Comparison of ENCODE assay signal across 26 cellular contexts in the genomic region with DNA sequence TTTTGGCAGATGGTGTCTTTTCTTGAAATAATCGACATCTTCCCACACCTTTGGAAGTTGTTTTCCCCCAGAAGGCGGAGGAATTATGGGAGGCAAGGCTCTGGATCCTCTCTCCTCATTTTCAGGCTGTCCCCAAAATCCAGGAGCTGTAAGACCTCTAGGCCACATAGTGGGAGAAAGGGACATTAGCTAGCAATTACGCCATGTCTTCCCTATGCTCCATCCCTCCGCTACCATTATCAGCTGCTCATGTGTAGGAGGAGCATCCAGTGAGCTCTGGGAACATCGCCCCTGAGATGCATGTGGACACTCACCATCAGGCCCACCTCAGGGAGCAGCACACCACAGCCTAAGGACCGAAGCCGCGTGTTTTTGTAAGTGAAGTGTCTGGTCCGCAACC.
A peak's percentile ranks its signal among the peaks of the same experiment; 100 is the strongest.
DNase-seq lines count a peak whose midpoint lies in the region; ATAC-seq, FAIRE-seq and TF ChIP-seq lines count a peak whose summit lies in the region.
"Had no signal": no experiment of that assay in that cellular context is flagged by ENCODE, and none has a peak within 500 bp of the region (broad histone marks: within the 10 kb centered on the region; RNA-seq: fewer than 3 reads in every experiment).

No MANE protein-coding gene starts in this region.

- no peak overlapping the region for H3K14ac ChIP-seq in neuronal stem cell (ENCODE audit: low read length)

- H3K36me3 ChIP-seq in neuronal stem cell (replicated peaks in 1 of 2; ENCODE audit: control insufficient read depth in 2 of 2, insufficient read depth in 2 of 2, low read length in 2 of 2) (no peaks in the 10 kb centered on the region), WERI-Rb-1 (no peaks in the 10 kb centered on the region)
- H3K36me3 ChIP-seq: BE2C; BLaER1 treated with 17β-estradiol and CSF1 and Interleukin-3, amounts not matched to agents 10 nM and 100 nM; HAP-1 had no signal

- no peak overlapping the region for H2AK5ac ChIP-seq in neuronal stem cell (ENCODE audit: low read depth, low read length)

- H3K4me3 ChIP-seq in neuronal stem cell (ENCODE audit: low read length in 2 of 2) = no peak overlapping the region
- H3K4me3 ChIP-seq in WERI-Rb-1 (ENCODE audit: low read depth, low read length) = no peak overlapping the region
- H3K4me3 ChIP-seq: A549; BLaER1 treated with 17β-estradiol and CSF1 and Interleukin-3, amounts not matched to agents 10 nM and 100 nM; GM23338; HAP-1 had no signal

- no peak overlapping the region for H2BK12ac ChIP-seq in neuronal stem cell (ENCODE audit: low read length)

- H3K18ac ChIP-seq in neuronal stem cell (ENCODE audit: low read length) = no peak overlapping the region

- no peak overlapping the region for H2BK5ac ChIP-seq in neuronal stem cell (ENCODE audit: low read length)

- H3K27me3 ChIP-seq in neuronal stem cell (ENCODE audit: control insufficient read depth in 3 of 3, insufficient read depth in 3 of 3, low read depth in 1 of 3, low read length in 3 of 3) (no peaks in the 10 kb centered on the region), WERI-Rb-1 (ENCODE audit: insufficient read depth, low read depth, severe bottlenecking) (peaks cover 72% of the 10 kb centered on the region)
- H3K27me3 ChIP-seq: BE2C; BLaER1 treated with 17β-estradiol and CSF1 and Interleukin-3, amounts not matched to agents 10 nM and 100 nM had no signal

- H4K8ac ChIP-seq in neuronal stem cell (ENCODE audit: low read depth, low read length) = no peak overlapping the region

- H2AFZ ChIP-seq in neuronal stem cell (ENCODE audit: low read length) = no peak overlapping the region
- H2AFZ ChIP-seq: GM23338 had no signal

- no peak overlapping the region for H3K27ac ChIP-seq in neuronal stem cell (replicated peaks; ENCODE audit: low read length)
- H3K27ac ChIP-seq in WERI-Rb-1 = no peak overlapping the region
- H3K27ac ChIP-seq: 22Rv1; A549; BLaER1 treated with 17β-estradiol and CSF1 and Interleukin-3, amounts not matched to agents 10 nM and 100 nM had no signal

- H3K23ac ChIP-seq in neuronal stem cell (ENCODE audit: low read depth, low read length, poor library complexity) = no peak overlapping the region

- no peak overlapping the region for H3K4ac ChIP-seq in neuronal stem cell (ENCODE audit: low read length)

- H3K79me1 ChIP-seq in neuronal stem cell (ENCODE audit: low read depth, low read length) = no peaks in the 10 kb centered on the region

- no peaks in the 10 kb centered on the region for H3K9me3 Mint-ChIP-seq in activated CD4-positive, alpha-beta T cell treated with anti-CD3 and anti-CD28 coated beads, Interleukin-2, amount 10 ng/mL, durations not matched to agents 24 days and 14 days
- H3K9me3 Mint-ChIP-seq: CD4-positive, alpha-beta T cell; GM23338 had no signal

- H2BK15ac ChIP-seq in neuronal stem cell (ENCODE audit: low read length) = no peak overlapping the region

- no peaks in the 10 kb centered on the region for H3K4me1 Mint-ChIP-seq in activated CD4-positive, alpha-beta T cell treated with anti-CD3 and anti-CD28 coated beads, Interleukin-2, amount 10 ng/mL, durations not matched to agents 24 days and 14 days
- H3K4me1 Mint-ChIP-seq: CD14-positive monocyte; CD8-positive, alpha-beta memory T cell had no signal

- H3K27me3 Mint-ChIP-seq in activated CD4-positive, alpha-beta T cell treated with anti-CD3 and anti-CD28 coated beads, Interleukin-2, amount 10 ng/mL, durations not matched to agents 24 days and 14 days = no peaks in the 10 kb centered on the region

- H4K91ac ChIP-seq in neuronal stem cell (ENCODE audit: low read depth, low read length, poor library complexity) = no peak overlapping the region

- no peak for TF ChIP-seq CTCF in WERI-Rb-1 (IDR thresholded peaks at IDR 0.05; ENCODE audit: low read depth, low read length)

- ATAC-seq in Right ventricle myocardium inferior = no peak
- ATAC-seq: A549, GM23338 had no signal

- H3K4me2 ChIP-seq in neuronal stem cell (ENCODE audit: insufficient read depth, low read length, poor library complexity, severe bottlenecking) = no peak overlapping the region
- H3K4me2 ChIP-seq: A549; BLaER1 treated with 17β-estradiol and CSF1 and Interleukin-3, amounts not matched to agents 10 nM and 100 nM; GM23338 had no signal

- DNase-seq in activated CD4-positive, alpha-beta T cell treated with anti-CD3 and anti-CD28 coated beads, Interleukin-2, amount 10 ng/mL, durations not matched to agents 24 days and 14 days = peak; percentile 8
- DNase-seq in activated CD4-positive, alpha-beta T cell treated with anti-CD3 and anti-CD28 coated beads for 4 hours = no peak
- no peak for DNase-seq in neuronal stem cell (ENCODE audit: low spot score)
- DNase-seq in urothelium cell line (ENCODE audit: low spot score) = no peak
- no peak for DNase-seq in Right ventricle myocardium inferior (ENCODE audit: missing footprints)
- no peak for DNase-seq in WERI-Rb-1
- DNase-seq: ACHN; AML-193; BE2C; CD4-positive, alpha-beta T cell; CD8-positive, alpha-beta memory T cell; DMS 273 treated with DMSO at 0.1 percent for 48 hours; DMS79; EL; GF-D8; HFFc6 had no signal

- H3K27ac Mint-ChIP-seq in activated CD4-positive, alpha-beta T cell treated with anti-CD3 and anti-CD28 coated beads, Interleukin-2, amount 10 ng/mL, durations not matched to agents 24 days and 14 days = no peak overlapping the region
- H3K27ac Mint-ChIP-seq: CD14-positive monocyte; CD4-positive, alpha-beta T cell; CD8-positive, alpha-beta memory T cell; GM23338; HFFc6 had no signal

- intact Hi-C loops in activated CD4-positive, alpha-beta T cell treated with anti-CD3 and anti-CD28 coated beads, Interleukin-2, amount 10 ng/mL, durations not matched to agents 24 days and 14 days (cut with micrococcal nuclease) = no loop called here
- intact Hi-C loops in Right ventricle myocardium inferior (cut with DNase I) = no loop called here

- no peak overlapping the region for H3K4me3 Mint-ChIP-seq in activated CD4-positive, alpha-beta T cell treated with anti-CD3 and anti-CD28 coated beads, Interleukin-2, amount 10 ng/mL, durations not matched to agents 24 days and 14 days
- H3K4me3 Mint-ChIP-seq: CD14-positive monocyte; CD4-positive, alpha-beta T cell; CD8-positive, alpha-beta memory T cell; GM23338; HFFc6 had no signal

- no peak overlapping the region for H2BK120ac ChIP-seq in neuronal stem cell (ENCODE audit: low read depth, low read length)

- peak; percentile 23 for FAIRE-seq in urothelium cell line (lab: Jason Lieb, UNC)
- FAIRE-seq: A549, D721Med, GM12891, GM18507, H54 had no signal

- WGBS in neuronal stem cell (ENCODE audit: extremely low coverage in 2 of 2, insufficient read length in 2 of 2, insufficient replicate concordance in 1 of 2), 2 donors = no CpG with 5 or more reads among the region's 9 CpGs

- peak overlapping the region; percentile 27 for H3K9ac ChIP-seq in neuronal stem cell (ENCODE audit: low read depth, low read length, poor library complexity)
- H3K9ac ChIP-seq: BLaER1 treated with 17β-estradiol and CSF1 and Interleukin-3, amounts not matched to agents 10 nM and 100 nM had no signal

- no peaks in the 10 kb centered on the region for H3K9me3 ChIP-seq in neuronal stem cell (replicated peaks in 1 of 2; ENCODE audit: control insufficient read depth in 2 of 2, insufficient read depth in 1 of 2, low read depth in 1 of 2, low read length in 2 of 2)
- no peaks in the 10 kb centered on the region for H3K9me3 ChIP-seq in WERI-Rb-1 (ENCODE audit: severe bottlenecking)
- H3K9me3 ChIP-seq: A549; BE2C; BLaER1 treated with 17β-estradiol and CSF1 and Interleukin-3, amounts not matched to agents 10 nM and 100 nM; HAP-1 had no signal

- peaks cover 0 to 3% of the 10 kb centered on the region in 2 donors for H3K4me1 ChIP-seq in neuronal stem cell (ENCODE audit: control insufficient read depth in 2 of 2, insufficient read depth in 1 of 2, low read depth in 1 of 2, low read length in 2 of 2)
- H3K4me1 ChIP-seq: A549, BE2C, HAP-1 had no signal

- H3K36me3 Mint-ChIP-seq in activated CD4-positive, alpha-beta T cell treated with anti-CD3 and anti-CD28 coated beads, Interleukin-2, amount 10 ng/mL, durations not matched to agents 24 days and 14 days (ENCODE audit: low read depth) = no peaks in the 10 kb centered on the region
- H3K36me3 Mint-ChIP-seq: CD14-positive monocyte; CD8-positive, alpha-beta memory T cell had no signal
